29 cellular contexts compared by ENCODE assay signal in genomic region chr1:153954826-153955225, GRCh38. TPM values are rescaled to one million over a fixed set of nuclear protein-coding genes. Genes with fewer than 3 reads are reported as not detected.
DNase-seq lines count a peak whose midpoint lies in the region; ATAC-seq, FAIRE-seq and TF ChIP-seq lines count a peak whose summit lies in the region.
"Had no signal": no experiment of that assay in that cellular context is flagged by ENCODE, and none has a peak within 500 bp of the region (broad histone marks: within the 10 kb centered on the region; RNA-seq: fewer than 3 reads in every experiment).

No MANE protein-coding gene starts in this region.

- H3K4me1 ChIP-seq in kidney (ENCODE audit: control insufficient read depth in 1 of 2, insufficient read depth in 1 of 2, low read depth in 1 of 2, low read length in 2 of 2): peaks cover 14 to 20% of the 10 kb centered on the region in 2 donors

- no peaks in the 10 kb centered on the region for H3K27me3 Mint-ChIP-seq in activated naive CD4-positive, alpha-beta T cell treated with anti-CD3 and anti-CD28 coated beads, Interleukin-2, amount 10 ng/mL, durations not matched to agents 7 days and 5 days
- H3K27me3 Mint-ChIP-seq in activated T-helper 2 cell treated with anti-CD3 and anti-CD28 coated beads, Interferon-gamma antibody, Interleukin-2, Interleukin-4, amounts not matched to agents 10 μg/mL and 5 μg/mL and 100 μg/mL, durations not matched to agents 14 hours and 24 hours and 36 hours (ENCODE audit: low read depth): no peaks in the 10 kb centered on the region
- no peaks in the 10 kb centered on the region for H3K27me3 Mint-ChIP-seq in progenitor cell of endocrine pancreas
- H3K27me3 Mint-ChIP-seq: IgD-negative memory B cell; stimulated activated naive CD8-positive, alpha-beta T cell treated with anti-CD3 and anti-CD28 coated beads, Interleukin-15, Interleukin-2, amounts not matched to agents 100 ng/mL and 50 ng/mL, for 24 hours had no signal

- DNase-seq in activated naive CD4-positive, alpha-beta T cell treated with anti-CD3 and anti-CD28 coated beads, Interleukin-2, amount 10 ng/mL, durations not matched to agents 7 days and 5 days: no peak
- DNase-seq in activated naive CD4-positive, alpha-beta T cell treated with anti-CD3 and anti-CD28 coated beads, Interleukin-2, amount 50 U/mL, for 72 hours (ENCODE audit: low spot score in 2 of 2): no peak
- DNase-seq in activated T-helper 2 cell treated with anti-CD3 and anti-CD28 coated beads, Interferon-gamma antibody, Interleukin-2, Interleukin-4, amounts not matched to agents 10 μg/mL and 5 μg/mL and 100 μg/mL, durations not matched to agents 14 hours and 24 hours and 36 hours (ENCODE audit: low spot score): no peak
- DNase-seq in kidney: peak; percentile 56
- no peak for DNase-seq in progenitor cell of endocrine pancreas (ENCODE audit: low spot score, unreplicated experiment)
- DNase-seq in stimulated activated CD4-positive, alpha-beta T cell treated with anti-CD3 and anti-CD28 coated beads, Interleukin-12 subunit alpha, Interleukin-12 subunit beta, amount 100 ng/mL, for 4 hours: no peak
- no peak for DNase-seq in T-helper 9 cell
- no peak for DNase-seq in occipital lobe (lab: John Stamatoyannopoulos, UW)
- DNase-seq: activated CD4-positive, alpha-beta T cell treated with anti-CD3 and anti-CD28 coated beads for 48 hours; AML-193; central memory CD4-positive, alpha-beta T cell; dermis blood vessel endothelial cell; DMS 273 treated with DMSO at 0.1 percent for 48 hours; foreskin melanocyte; NCI-H1436 treated with DMSO at 0.1 percent for 48 hours; NCI-H2107; NCI-H774; SIG-M5; testis had no signal

- peaks cover 22 to 33% of the 10 kb centered on the region in 2 donors for H3K36me3 ChIP-seq in kidney (ENCODE audit: control insufficient read depth in 1 of 2, insufficient read depth in 2 of 2, low read length in 2 of 2)

- intact Hi-C loops in activated T-helper 2 cell treated with anti-CD3 and anti-CD28 coated beads, Interferon-gamma antibody, Interleukin-2, Interleukin-4, amounts not matched to agents 10 μg/mL and 5 μg/mL and 100 μg/mL, durations not matched to agents 14 hours and 24 hours and 36 hours (cut with micrococcal nuclease): no loop called here
- intact Hi-C loops in kidney (cut with DNase I): no loop called here

- no peak for FAIRE-seq in kidney (lab: Jason Lieb, UNC)
- FAIRE-seq: A549, endometrium, urothelium cell line had no signal

- H3K36me3 Mint-ChIP-seq in activated naive CD4-positive, alpha-beta T cell treated with anti-CD3 and anti-CD28 coated beads, Interleukin-2, amount 10 ng/mL, durations not matched to agents 7 days and 5 days: peaks cover 50% of the 10 kb centered on the region
- peaks cover 24 to 32% of the 10 kb centered on the region in 2 donors for H3K36me3 Mint-ChIP-seq in activated naive CD4-positive, alpha-beta T cell treated with anti-CD3 and anti-CD28 coated beads, Interleukin-2, amount 50 U/mL, for 72 hours
- H3K36me3 Mint-ChIP-seq in activated T-helper 2 cell treated with anti-CD3 and anti-CD28 coated beads, Interferon-gamma antibody, Interleukin-2, Interleukin-4, amounts not matched to agents 10 μg/mL and 5 μg/mL and 100 μg/mL, durations not matched to agents 14 hours and 24 hours and 36 hours (ENCODE audit: low read depth): peaks cover 55% of the 10 kb centered on the region
- peaks cover 8% of the 10 kb centered on the region for H3K36me3 Mint-ChIP-seq in progenitor cell of endocrine pancreas (ENCODE audit: insufficient read depth)
- H3K36me3 Mint-ChIP-seq: IgD-negative memory B cell had no signal

- H3K4me3 Mint-ChIP-seq in activated naive CD4-positive, alpha-beta T cell treated with anti-CD3 and anti-CD28 coated beads, Interleukin-2, amount 10 ng/mL, durations not matched to agents 7 days and 5 days: no peak overlapping the region
- H3K4me3 Mint-ChIP-seq in activated T-helper 2 cell treated with anti-CD3 and anti-CD28 coated beads, Interferon-gamma antibody, Interleukin-2, Interleukin-4, amounts not matched to agents 10 μg/mL and 5 μg/mL and 100 μg/mL, durations not matched to agents 14 hours and 24 hours and 36 hours (ENCODE audit: low read depth): no peak overlapping the region
- H3K4me3 Mint-ChIP-seq in progenitor cell of endocrine pancreas (ENCODE audit: low read depth): no peak overlapping the region
- H3K4me3 Mint-ChIP-seq: mesothelial cell of epicardium had no signal

- CTCF ChIA-PET in activated naive CD4-positive, alpha-beta T cell treated with anti-CD3 and anti-CD28 coated beads, Interleukin-2, amount 10 ng/mL, durations not matched to agents 7 days and 5 days (lab: Charles Lee): interaction anchor here (0.6 to 2.7 kb wide), 2 partner anchors 8 to 10 kb away, joined by 3 to 9 read pairs; partner anchors contain the start of gene DENND4B

- H3K9me3 Mint-ChIP-seq in activated naive CD4-positive, alpha-beta T cell treated with anti-CD3 and anti-CD28 coated beads, Interleukin-2, amount 10 ng/mL, durations not matched to agents 7 days and 5 days: no peaks in the 10 kb centered on the region
- H3K9me3 Mint-ChIP-seq in activated naive CD4-positive, alpha-beta T cell treated with anti-CD3 and anti-CD28 coated beads, Interleukin-2, amount 50 U/mL, for 72 hours: no peaks in the 10 kb centered on the region
- H3K9me3 Mint-ChIP-seq in activated T-helper 2 cell treated with anti-CD3 and anti-CD28 coated beads, Interferon-gamma antibody, Interleukin-2, Interleukin-4, amounts not matched to agents 10 μg/mL and 5 μg/mL and 100 μg/mL, durations not matched to agents 14 hours and 24 hours and 36 hours: no peaks in the 10 kb centered on the region
- no peaks in the 10 kb centered on the region for H3K9me3 Mint-ChIP-seq in progenitor cell of endocrine pancreas (ENCODE audit: low read depth)
- H3K9me3 Mint-ChIP-seq: activated T-helper 1 cell treated with anti-CD3 and anti-CD28 coated beads, Interleukin-12 subunit alpha, Interleukin-12 subunit beta, Interleukin-2, Interleukin-4 antibody, amounts not matched to agents 30 ng/mL and 10 ng/mL and 1 ng/mL, durations not matched to agents 14 hours and 24 hours and 36 hours; IgD-negative memory B cell; mesothelial cell of epicardium; stimulated activated naive CD8-positive, alpha-beta T cell treated with anti-CD3 and anti-CD28 coated beads, Interleukin-15, Interleukin-2, amounts not matched to agents 100 ng/mL and 50 ng/mL, for 24 hours had no signal

- H3K9ac ChIP-seq in kidney (ENCODE audit: low read length in 2 of 2): no peak overlapping the region

- H3K4me3 ChIP-seq in kidney (ENCODE audit: low read length in 2 of 2): no peak overlapping the region
- H3K4me3 ChIP-seq: A549, heart right ventricle, Peyer's patch, skin epidermis, testis had no signal

- peaks cover 51% of the 10 kb centered on the region for H3K4me1 Mint-ChIP-seq in activated naive CD4-positive, alpha-beta T cell treated with anti-CD3 and anti-CD28 coated beads, Interleukin-2, amount 10 ng/mL, durations not matched to agents 7 days and 5 days
- H3K4me1 Mint-ChIP-seq in activated T-helper 2 cell treated with anti-CD3 and anti-CD28 coated beads, Interferon-gamma antibody, Interleukin-2, Interleukin-4, amounts not matched to agents 10 μg/mL and 5 μg/mL and 100 μg/mL, durations not matched to agents 14 hours and 24 hours and 36 hours (ENCODE audit: low read depth): peaks cover 33% of the 10 kb centered on the region
- H3K4me1 Mint-ChIP-seq in progenitor cell of endocrine pancreas (ENCODE audit: low read depth): peaks cover 22% of the 10 kb centered on the region

- peak overlapping the region; percentile 77 for H3K27ac Mint-ChIP-seq in activated naive CD4-positive, alpha-beta T cell treated with anti-CD3 and anti-CD28 coated beads, Interleukin-2, amount 10 ng/mL, durations not matched to agents 7 days and 5 days
- H3K27ac Mint-ChIP-seq in activated naive CD4-positive, alpha-beta T cell treated with anti-CD3 and anti-CD28 coated beads, Interleukin-2, amount 50 U/mL, for 72 hours: no peak overlapping the region
- H3K27ac Mint-ChIP-seq in activated T-helper 2 cell treated with anti-CD3 and anti-CD28 coated beads, Interferon-gamma antibody, Interleukin-2, Interleukin-4, amounts not matched to agents 10 μg/mL and 5 μg/mL and 100 μg/mL, durations not matched to agents 14 hours and 24 hours and 36 hours: peak overlapping the region; percentile 9
- H3K27ac Mint-ChIP-seq in progenitor cell of endocrine pancreas: peak overlapping the region; percentile 12
- H3K27ac Mint-ChIP-seq: mesothelial cell of epicardium had no signal

- no peaks in the 10 kb centered on the region for H3K9me3 ChIP-seq in kidney (ENCODE audit: control insufficient read depth in 1 of 2, low read length in 2 of 2)
- H3K9me3 ChIP-seq: A549, heart right ventricle, Peyer's patch, testis had no signal

- H3K27ac ChIP-seq in kidney (ENCODE audit: low read depth in 2 of 2, low read length in 2 of 2): no peak overlapping the region
- H3K27ac ChIP-seq: A549, Peyer's patch, testis had no signal

- TF ChIP-seq CTCF in kidney (IDR thresholded peaks at IDR 0.05; ENCODE audit: borderline replicate concordance, extremely low read depth, insufficient read depth) (no peak), progenitor cell of endocrine pancreas (IDR thresholded peaks at IDR 0.05; ENCODE audit: unreplicated experiment) (no peak)

- ATAC-seq in activated naive CD4-positive, alpha-beta T cell treated with anti-CD3 and anti-CD28 coated beads, Interleukin-2, amount 50 U/mL, for 72 hours: no peak
- ATAC-seq: A549, heart right ventricle had no signal

RNA-seq across cellular contexts. Expression of gene CRTC2, which starts 3.6 kb away (rescaled TPM):
- total RNA-seq in activated naive CD4-positive, alpha-beta T cell treated with anti-CD3 and anti-CD28 coated beads, Interleukin-2, amount 50 U/mL, for 72 hours: 100 to 1,000 TPM in 1 of 2 donors, 10 to 100 TPM in 1; 67.6 to 174 TPM
- 71.6 and 79.1 TPM in 2 replicates for total RNA-seq in activated T-helper 2 cell treated with anti-CD3 and anti-CD28 coated beads, Interferon-gamma antibody, Interleukin-2, Interleukin-4, amounts not matched to agents 10 μg/mL and 5 μg/mL and 100 μg/mL, durations not matched to agents 14 hours and 24 hours and 36 hours
- total RNA-seq in kidney (44.8 TPM), progenitor cell of endocrine pancreas (40.9 and 41.9 TPM in 2 replicates), occipital lobe (2.8 TPM)
- polyA plus RNA-seq in kidney (ENCODE audit: insufficient read depth, low read depth, low replicate concordance): 28.6 TPM

RNA-seq across cellular contexts. Expression of gene DENND4B, which starts 8.3 kb away (rescaled TPM):
- 100 to 1,000 TPM; 131 to 132 TPM for total RNA-seq in activated naive CD4-positive, alpha-beta T cell treated with anti-CD3 and anti-CD28 coated beads, Interleukin-2, amount 50 U/mL, for 72 hours
- 124 TPM in 2 replicates for total RNA-seq in activated T-helper 2 cell treated with anti-CD3 and anti-CD28 coated beads, Interferon-gamma antibody, Interleukin-2, Interleukin-4, amounts not matched to agents 10 μg/mL and 5 μg/mL and 100 μg/mL, durations not matched to agents 14 hours and 24 hours and 36 hours
- total RNA-seq in kidney: 60.6 TPM
- polyA plus RNA-seq in kidney (ENCODE audit: insufficient read depth, low read depth, low replicate concordance): 13.2 TPM
- total RNA-seq in progenitor cell of endocrine pancreas: 84.7 and 93.4 TPM in 2 replicates
- 11.9 TPM for total RNA-seq in occipital lobe

RNA-seq across cellular contexts. Expression of gene SLC39A1, which starts 8.5 kb away (rescaled TPM):
- total RNA-seq in activated naive CD4-positive, alpha-beta T cell treated with anti-CD3 and anti-CD28 coated beads, Interleukin-2, amount 50 U/mL, for 72 hours: 10 to 100 TPM; 54.9 to 96.6 TPM
- 74.8 and 76.5 TPM in 2 replicates for total RNA-seq in activated T-helper 2 cell treated with anti-CD3 and anti-CD28 coated beads, Interferon-gamma antibody, Interleukin-2, Interleukin-4, amounts not matched to agents 10 μg/mL and 5 μg/mL and 100 μg/mL, durations not matched to agents 14 hours and 24 hours and 36 hours
- total RNA-seq in kidney: 125 TPM
- 106 TPM for polyA plus RNA-seq in kidney (ENCODE audit: insufficient read depth, low read depth, low replicate concordance)
- 70.6 and 75.4 TPM in 2 replicates for total RNA-seq in progenitor cell of endocrine pancreas
- 30.9 TPM for total RNA-seq in occipital lobe

RNA-seq across cellular contexts. Expression of gene CREB3L4, which starts 12.9 kb away (rescaled TPM):
- total RNA-seq in activated naive CD4-positive, alpha-beta T cell treated with anti-CD3 and anti-CD28 coated beads, Interleukin-2, amount 50 U/mL, for 72 hours: 10 to 100 TPM in 1 of 2 donors, 1 to 10 TPM in 1; 8.9 to 12.0 TPM
- 12.5 TPM in 2 replicates for total RNA-seq in activated T-helper 2 cell treated with anti-CD3 and anti-CD28 coated beads, Interferon-gamma antibody, Interleukin-2, Interleukin-4, amounts not matched to agents 10 μg/mL and 5 μg/mL and 100 μg/mL, durations not matched to agents 14 hours and 24 hours and 36 hours
- 10.9 TPM for total RNA-seq in kidney
- polyA plus RNA-seq in kidney (ENCODE audit: insufficient read depth, low read depth, low replicate concordance): 9.3 TPM
- 36.6 and 41.7 TPM in 2 replicates for total RNA-seq in progenitor cell of endocrine pancreas
- total RNA-seq in occipital lobe: 7.2 TPM

RNA-seq across cellular contexts. Expression of gene JTB, which starts 22.6 kb away (rescaled TPM):
- 100 to 1,000 TPM in 1 of 2 donors, 10 to 100 TPM in 1; 51.0 to 130 TPM for total RNA-seq in activated naive CD4-positive, alpha-beta T cell treated with anti-CD3 and anti-CD28 coated beads, Interleukin-2, amount 50 U/mL, for 72 hours
- total RNA-seq in activated T-helper 2 cell treated with anti-CD3 and anti-CD28 coated beads, Interferon-gamma antibody, Interleukin-2, Interleukin-4, amounts not matched to agents 10 μg/mL and 5 μg/mL and 100 μg/mL, durations not matched to agents 14 hours and 24 hours and 36 hours: 148 and 152 TPM in 2 replicates
- total RNA-seq in kidney (97.0 TPM), progenitor cell of endocrine pancreas (75.0 and 76.5 TPM in 2 replicates), occipital lobe (43.0 TPM)
- polyA plus RNA-seq in kidney (ENCODE audit: insufficient read depth, low read depth, low replicate concordance): 188 TPM

Comparison
In these comparisons a context has a peak if more than half of its experiments do, and no peak if none do; other contexts are left out.
1. H3K27ac Mint-ChIP-seq: peak in activated naive CD4-positive, alpha-beta T cell treated with anti-CD3 and anti-CD28 coated beads, Interleukin-2, amount 10 ng/mL, durations not matched to agents 7 days and 5 days (single experiment), activated T-helper 2 cell treated with anti-CD3 and anti-CD28 coated beads, Interferon-gamma antibody, Interleukin-2, Interleukin-4, amounts not matched to agents 10 μg/mL and 5 μg/mL and 100 μg/mL, durations not matched to agents 14 hours and 24 hours and 36 hours (single experiment) and progenitor cell of endocrine pancreas (single experiment); none in activated naive CD4-positive, alpha-beta T cell treated with anti-CD3 and anti-CD28 coated beads, Interleukin-2, amount 50 U/mL, for 72 hours (0 of 2).
2. RNA of gene CRTC2, which starts 3.6 kb away (total RNA-seq): 67.6 to 174 TPM in activated naive CD4-positive, alpha-beta T cell treated with anti-CD3 and anti-CD28 coated beads, Interleukin-2, amount 50 U/mL, for 72 hours, 71.6 to 79.1 TPM in activated T-helper 2 cell treated with anti-CD3 and anti-CD28 coated beads, Interferon-gamma antibody, Interleukin-2, Interleukin-4, amounts not matched to agents 10 μg/mL and 5 μg/mL and 100 μg/mL, durations not matched to agents 14 hours and 24 hours and 36 hours, 44.8 TPM in kidney (single experiment) and 40.9 to 41.9 TPM in progenitor cell of endocrine pancreas; 2.8 TPM in occipital lobe (single experiment); every median in the first group is over 10 times any median in the second.